Comparison of ENCODE assay signal across 8 cellular contexts in genomic region chr6:128520436-128521301, GRCh38. TPM values are rescaled to one million over a fixed set of nuclear protein-coding genes. Genes with fewer than 3 reads are reported as not detected.
A peak's percentile ranks its signal among the peaks of the same experiment; 100 is the strongest.
DNase-seq lines count a peak whose midpoint lies in the region; ATAC-seq and TF ChIP-seq lines count a peak whose summit lies in the region.

TSS of gene PTPRK (minus strand) at chr6:128520599. CDS start at chr6:128520358, 241 bp downstream.

- TF ChIP-seq CTCF in DOHH2 (IDR thresholded peaks at IDR 0.05; ENCODE audit: low read depth, low read length, poor library complexity, severe bottlenecking) (no peak), adrenal gland (IDR thresholded peaks at IDR 0.05) (peak in 4 of 6 experiments; percentile 13 to 79 (median 78)), heart left ventricle (IDR thresholded peaks at IDR 0.05) (peak in 11 of 12 donors; percentile 46 to 92 (median 81)), tibial nerve (IDR thresholded peaks at IDR 0.05) (peak; percentile 49 to 90 (median 85))

- H3K4me1 ChIP-seq in DOHH2 (ENCODE audit: control insufficient read depth, low read length) (no peaks in the 10 kb centered on the region), adrenal gland (replicated peaks in 1 of 2) (peaks cover 0 to 5% of the 10 kb centered on the region in 2 donors), heart left ventricle (peaks cover 0 to 33% (median 22%) of the 10 kb centered on the region in 12 donors), tibial nerve (peaks cover 0 to 23% (median 6%) of the 10 kb centered on the region in 4 donors)

- H4K20me1 ChIP-seq in DOHH2 (ENCODE audit: control insufficient read depth, insufficient read depth, low read depth, low read length): no peaks in the 10 kb centered on the region

- peak within 1 kb of the TSS in 1 of 3 donors; percentile 4 for H3K27ac Mint-ChIP-seq in IgD-negative memory B cell

- H3K4me3 Mint-ChIP-seq in IgD-negative memory B cell: peak within 1 kb of the TSS; percentile 82 to 92 (median 88)

- intact Hi-C loops in adrenal gland (cut with DNase I) (no loop called here), heart left ventricle (cut with DNase I) (loop anchor here in 6 of 10 donors (5.0 to 10.0 kb wide), 4 partner anchors 204 to 666 kb away; no protein-coding TSS in a partner anchor)

- H3K9me3 ChIP-seq in DOHH2 (ENCODE audit: control insufficient read depth, insufficient read depth, low read length): no peaks in the 10 kb centered on the region
- no peaks in the 10 kb centered on the region for H3K9me3 ChIP-seq in adrenal gland (replicated peaks in 1 of 3)
- H3K9me3 ChIP-seq in heart left ventricle: no peaks in the 10 kb centered on the region
- H3K9me3 ChIP-seq in tibial nerve: no peaks in the 10 kb centered on the region

- peak within 1 kb of the TSS; percentile 24; the same call in 1 of the 2 replicates for H3K4me2 ChIP-seq in DOHH2 (ENCODE audit: low read length)

- no peaks in the 10 kb centered on the region for H3K9me3 Mint-ChIP-seq in IgD-negative memory B cell

- TF ChIP-seq POLR2A in adrenal gland (IDR thresholded peaks at IDR 0.05) (peak; percentile 62 to 96), heart left ventricle (IDR thresholded peaks at IDR 0.05) (peak; percentile 66 to 98), tibial nerve (IDR thresholded peaks at IDR 0.05) (peak; percentile 85 to 92)

- peaks cover 41% of the 10 kb centered on the region for H3K27me3 Mint-ChIP-seq in IgD-negative memory B cell

- H3K27me3 ChIP-seq in DOHH2 (ENCODE audit: control insufficient read depth, low read length): peaks cover 6% of the 10 kb centered on the region
- no peaks in the 10 kb centered on the region for H3K27me3 ChIP-seq in adrenal gland
- peaks cover 0 to 48% (median 0%) of the 10 kb centered on the region in 9 donors for H3K27me3 ChIP-seq in heart left ventricle
- H3K27me3 ChIP-seq in tibial nerve: no peaks in the 10 kb centered on the region

- ATAC-seq in GM21529 (IDR thresholded peaks at IDR 0.05; ENCODE audit: unreplicated experiment) (peak; percentile 88), heart left ventricle (peak; percentile 87 to 96 (median 94))

- WGBS in adrenal gland, 4 donors: 1% methylated on average over 5 to 85 of the region's 85 CpGs
- 0 to 1% (median 1%) methylated on average over 39 to 85 of the region's 85 CpGs for WGBS in heart left ventricle, 4 donors
- 0 to 1% methylated on average over 33 to 69 of the region's 85 CpGs for WGBS in tibial nerve, 2 donors

- TF ChIP-seq EP300 in tibial nerve (IDR thresholded peaks at IDR 0.05): peak in 1 of 2 donors; percentile 94

- H3K9me2 ChIP-seq in DOHH2 (replicated peaks; ENCODE audit: control insufficient read depth, low read length): no peaks in the 10 kb centered on the region

- H3K36me3 Mint-ChIP-seq in IgD-negative memory B cell: no peaks in the 10 kb centered on the region

- H3K4me3 ChIP-seq in DOHH2 (ENCODE audit: low read length) (no peak within 1 kb of the TSS), adrenal gland (peak within 1 kb of the TSS; percentile 7 to 85 (median 60)), heart left ventricle (peak within 1 kb of the TSS; percentile 60 to 91 (median 87)), tibial nerve (peak within 1 kb of the TSS; percentile 67 to 94 (median 78))

- no peaks in the 10 kb centered on the region for H3F3A ChIP-seq in DOHH2 (ENCODE audit: control insufficient read depth, insufficient read depth)

- H3K27ac ChIP-seq in DOHH2 (ENCODE audit: low read depth, low read length) (no peak within 1 kb of the TSS), adrenal gland (peak within 1 kb of the TSS; percentile 56 to 96 (median 89)), heart left ventricle (peak within 1 kb of the TSS; percentile 87 to 98 (median 94)), tibial nerve (peak within 1 kb of the TSS; percentile 86 to 96 (median 90))

- peaks cover 0 to 17% (median 6%) of the 10 kb centered on the region in 3 donors for H3K4me1 Mint-ChIP-seq in IgD-negative memory B cell

- no peaks in the 10 kb centered on the region for H3K79me2 ChIP-seq in DOHH2 (ENCODE audit: control insufficient read depth, low read length)

- H3K36me3 ChIP-seq in DOHH2 (ENCODE audit: control insufficient read depth, low read length) (no peaks in the 10 kb centered on the region), adrenal gland (replicated peaks in 1 of 2) (no peaks in the 10 kb centered on the region), heart left ventricle (no peaks in the 10 kb centered on the region), tibial nerve (no peaks in the 10 kb centered on the region)

- peak; percentile 83 for DNase-seq in SKM-1 treated with dmso at 0.1 percent for 144 hours (lab: John Stamatoyannopoulos, UW; ENCODE audit: unreplicated experiment)
- peak; percentile 92 to 95 (median 93) for DNase-seq in adrenal gland
- peak; percentile 94 to 96 (median 95) for DNase-seq in heart left ventricle
- DNase-seq in pons (ENCODE audit: low spot score): peak; percentile 93
- DNase-seq in tibial nerve (ENCODE audit: low spot score in 2 of 2): peak; percentile 81 to 82

RNA-seq across cellular contexts. Expression of gene PTPRK, which starts in this region (rescaled TPM):
- polyA plus RNA-seq in IgD-negative memory B cell (10.2 TPM), adrenal gland (1 to 10 TPM; 3.2 to 8.0 (median 3.4) TPM), heart left ventricle (10 to 100 TPM in 1 of 2 donors, 1 to 10 TPM in 1; 5.4 to 16.4 TPM)
- total RNA-seq in adrenal gland (10 to 100 TPM; 10.2 to 22.4 (median 16.0) TPM), heart left ventricle (10 to 100 TPM; 27.8 to 50.8 (median 40.0) TPM), tibial nerve (10 to 100 TPM; 17.4 to 26.1 (median 21.2) TPM)

Comparison
In these comparisons a context has a peak if more than half of its experiments do, and no peak if none do; other contexts are left out.
1. intact Hi-C loops: an anchor here in heart left ventricle (5.0 to 10.0 kb wide); none called in adrenal gland.